In genomic region chr20:56689852-56690485, GRCh38 we compare ENCODE assay signal across 15 cellular contexts.
DNase-seq lines count a peak whose midpoint lies in the region; ATAC-seq and TF ChIP-seq lines count a peak whose summit lies in the region.
"Had no signal": no experiment of that assay in that cellular context is flagged by ENCODE, and none has a peak within 500 bp of the region (broad histone marks: within the 10 kb centered on the region; RNA-seq: fewer than 3 reads in every experiment).

No MANE protein-coding gene starts in this region.

- no peaks in the 10 kb centered on the region for H3K9me3 ChIP-seq in body of pancreas
- H3K9me3 ChIP-seq: thoracic aorta had no signal

- TF ChIP-seq POLR2A in body of pancreas (IDR thresholded peaks at IDR 0.05): no peak

- no peak for ATAC-seq in body of pancreas

- H3K4me3 ChIP-seq in AG10803 (ENCODE audit: low read length) (no peak overlapping the region), body of pancreas (no peak overlapping the region)
- H3K4me3 ChIP-seq: thoracic aorta had no signal

- no peaks in the 10 kb centered on the region for H3K9me3 Mint-ChIP-seq in HFFc6

- intact Hi-C loops in body of pancreas (cut with DNase I): no loop called here

- no peaks in the 10 kb centered on the region for H3K36me3 ChIP-seq in body of pancreas (replicated peaks in 1 of 2; ENCODE audit: insufficient read depth in 1 of 2, low read depth in 2 of 2)
- H3K36me3 ChIP-seq: thoracic aorta had no signal

- no peaks in the 10 kb centered on the region for H3K36me3 Mint-ChIP-seq in HFFc6 (ENCODE audit: low read depth)

- H3K27ac Mint-ChIP-seq in HFFc6: no peak overlapping the region
- H3K27ac Mint-ChIP-seq: activated naive CD4-positive, alpha-beta T cell treated with anti-CD3 and anti-CD28 coated beads for 36 hours; nephron had no signal

- peaks cover 20% of the 10 kb centered on the region for H3K4me1 Mint-ChIP-seq in HFFc6 (ENCODE audit: low read depth)
- H3K4me1 Mint-ChIP-seq: nephron had no signal

- 53 to 55% methylated on average over 7 to 8 of the region's 8 CpGs for WGBS in body of pancreas, 2 donors

- H3K4me3 Mint-ChIP-seq in HFFc6: no peak overlapping the region
- H3K4me3 Mint-ChIP-seq: activated naive CD4-positive, alpha-beta T cell treated with anti-CD3 and anti-CD28 coated beads for 36 hours; nephron had no signal

- no peaks in the 10 kb centered on the region for H3K27me3 ChIP-seq in body of pancreas

- H3K27me3 Mint-ChIP-seq in HFFc6 (ENCODE audit: insufficient read depth): peaks cover 12% of the 10 kb centered on the region

- CTCF ChIA-PET in RWPE1 (lab: Yijun Ruan, JAX): interaction anchor here (0.6 to 0.7 kb wide), 2 partner anchors 74 to 284 kb away, joined by 3 to 4 read pairs; no protein-coding TSS in a partner anchor

- peaks cover 12% of the 10 kb centered on the region for H3K4me1 ChIP-seq in body of pancreas

- POLR2A ChIA-PET in RWPE1 (lab: Yijun Ruan, JAX; ENCODE audit: low non-redundant PET): no interaction called here

- peak overlapping the region; percentile 79 for H3K27ac ChIP-seq in RWPE1
- no peak overlapping the region for H3K27ac ChIP-seq in body of pancreas
- H3K27ac ChIP-seq: thoracic aorta had no signal

- DNase-seq in AG10803 (ENCODE audit: low read depth) (peak; percentile 87), HFFc6 (peak; percentile 16), RWPE1 (ENCODE audit: low spot score) (no peak), iris pigment epithelial cell (ENCODE audit: low read depth) (peak; percentile 7), NCI-H524 (lab: John Stamatoyannopoulos, UW) (no peak), KG1 (lab: John Stamatoyannopoulos, UW) (no peak), SHP77 (lab: John Stamatoyannopoulos, UW) (no peak), body of pancreas (no peak)
- DNase-seq: activated naive CD4-positive, alpha-beta T cell treated with anti-CD3 and anti-CD28 coated beads for 36 hours; H7; NCI-H1105; stimulated activated CD4-positive, alpha-beta T cell treated with anti-CD3 and anti-CD28 coated beads, Interleukin-1b, Interleukin-23, amount 100 ng/mL, for 48 hours; T-helper 1 cell had no signal

- no peak for TF ChIP-seq CTCF in AG10803 (conservative IDR thresholded peaks at IDR 0.05; ENCODE audit: low read length)
- no peak for TF ChIP-seq CTCF in HFFc6 (IDR thresholded peaks at IDR 0.05)
- TF ChIP-seq CTCF in RWPE1 (conservative IDR thresholded peaks at IDR 0.05; ENCODE audit: low read depth): no peak
- no peak for TF ChIP-seq CTCF in body of pancreas (IDR thresholded peaks at IDR 0.05)

Comparison
In these comparisons a context has a peak if more than half of its experiments do, and no peak if none do; other contexts are left out.
1. DNase-seq: peak in AG10803 (single experiment), HFFc6 (single experiment) and iris pigment epithelial cell (single experiment); none in RWPE1 (single experiment), NCI-H524 (0 of 2), KG1 (single experiment), SHP77 (0 of 2) and body of pancreas (0 of 4).